ENCODE assay signal across 11 cellular contexts in genomic region chr4:86957214-86957613, GRCh38. TPM values are rescaled to one million over a fixed set of nuclear protein-coding genes. Genes with fewer than 3 reads are reported as not detected.
DNase-seq lines count a peak whose midpoint lies in the region; ATAC-seq and TF ChIP-seq lines count a peak whose summit lies in the region.
"Had no signal": no experiment of that assay in that cellular context is flagged by ENCODE, and none has a peak within 500 bp of the region (broad histone marks: within the 10 kb centered on the region; RNA-seq: fewer than 3 reads in every experiment).

No MANE protein-coding gene starts in this region.

- no peaks in the 10 kb centered on the region for H3K27me3 ChIP-seq in adrenal gland
- no peaks in the 10 kb centered on the region for H3K27me3 ChIP-seq in upper lobe of right lung

- TF ChIP-seq CTCF in adrenal gland (IDR thresholded peaks at IDR 0.05): no peak
- no peak for TF ChIP-seq CTCF in upper lobe of right lung (IDR thresholded peaks at IDR 0.05)

- peaks cover 59% of the 10 kb centered on the region for H3K4me1 Mint-ChIP-seq in activated naive CD8-positive, alpha-beta T cell treated with anti-CD3 and anti-CD28 coated beads, Interleukin-2, amount 50 U/mL, for 24 hours
- peaks cover 37% of the 10 kb centered on the region for H3K4me1 Mint-ChIP-seq in activated naive CD8-positive, alpha-beta T cell treated with anti-CD3 and anti-CD28 coated beads for 36 hours

- WGBS in adrenal gland, 4 donors: 79 to 100% (median 93%) methylated on average over 1 of the region's 1 CpG

- peaks cover 18 to 39% of the 10 kb centered on the region in 2 donors for H3K4me1 ChIP-seq in adrenal gland (replicated peaks in 1 of 2)
- peaks cover 31% of the 10 kb centered on the region for H3K4me1 ChIP-seq in upper lobe of right lung

- no peak for TF ChIP-seq POLR2A in adrenal gland (IDR thresholded peaks at IDR 0.05)

- H3K4me3 ChIP-seq in adrenal gland: no peak overlapping the region
- no peak overlapping the region for H3K4me3 ChIP-seq in upper lobe of right lung

- H3K27ac ChIP-seq in adrenal gland: peak overlapping the region in 3 of 5 donors; percentile 10 to 50 (median 49)
- no peak overlapping the region for H3K27ac ChIP-seq in upper lobe of right lung

- H3K27me3 Mint-ChIP-seq in activated naive CD8-positive, alpha-beta T cell treated with anti-CD3 and anti-CD28 coated beads, Interleukin-2, amount 50 U/mL, for 24 hours: no peaks in the 10 kb centered on the region
- no peaks in the 10 kb centered on the region for H3K27me3 Mint-ChIP-seq in activated naive CD8-positive, alpha-beta T cell treated with anti-CD3 and anti-CD28 coated beads for 36 hours
- H3K27me3 Mint-ChIP-seq: CD4-positive, CD25-positive, alpha-beta regulatory T cell had no signal

- peak; percentile 69 for ATAC-seq in activated naive CD8-positive, alpha-beta T cell treated with anti-CD3 and anti-CD28 coated beads, Interleukin-2, amount 50 U/mL, for 24 hours
- ATAC-seq in HG03175 (IDR thresholded peaks at IDR 0.05; ENCODE audit: unreplicated experiment): peak; percentile 37
- ATAC-seq in upper lobe of right lung: peak; percentile 59

- H3K9me3 ChIP-seq in adrenal gland (replicated peaks in 1 of 3) (no peaks in the 10 kb centered on the region), upper lobe of right lung (no peaks in the 10 kb centered on the region)

- H3K9me3 Mint-ChIP-seq in activated naive CD8-positive, alpha-beta T cell treated with anti-CD3 and anti-CD28 coated beads, Interleukin-2, amount 50 U/mL, for 24 hours: no peaks in the 10 kb centered on the region
- no peaks in the 10 kb centered on the region for H3K9me3 Mint-ChIP-seq in activated naive CD8-positive, alpha-beta T cell treated with anti-CD3 and anti-CD28 coated beads for 36 hours
- H3K9me3 Mint-ChIP-seq: CD4-positive, CD25-positive, alpha-beta regulatory T cell; immature natural killer cell had no signal

- peak overlapping the region; percentile 53 for H3K27ac Mint-ChIP-seq in activated naive CD8-positive, alpha-beta T cell treated with anti-CD3 and anti-CD28 coated beads, Interleukin-2, amount 50 U/mL, for 24 hours
- no peak overlapping the region for H3K27ac Mint-ChIP-seq in activated naive CD8-positive, alpha-beta T cell treated with anti-CD3 and anti-CD28 coated beads for 36 hours

- H3K36me3 Mint-ChIP-seq in activated naive CD8-positive, alpha-beta T cell treated with anti-CD3 and anti-CD28 coated beads, Interleukin-2, amount 50 U/mL, for 24 hours (ENCODE audit: low read depth): peaks cover 13% of the 10 kb centered on the region
- peaks cover 15% of the 10 kb centered on the region for H3K36me3 Mint-ChIP-seq in activated naive CD8-positive, alpha-beta T cell treated with anti-CD3 and anti-CD28 coated beads for 36 hours

- intact Hi-C loops in adrenal gland (cut with DNase I): no loop called here
- intact Hi-C loops in upper lobe of right lung (cut with DNase I): no loop called here

- DNase-seq in activated naive CD8-positive, alpha-beta T cell treated with anti-CD3 and anti-CD28 coated beads, Interleukin-2, amount 50 U/mL, for 24 hours: no peak
- DNase-seq in activated naive CD8-positive, alpha-beta T cell treated with anti-CD3 and anti-CD28 coated beads for 36 hours: no peak
- peak in 1 of 7 donors; percentile 21 for DNase-seq in adrenal gland
- DNase-seq in upper lobe of right lung: no peak
- DNase-seq in SW480 (ENCODE audit: low spot score): no peak
- DNase-seq in COLO829 (ENCODE audit: low spot score): no peak
- no peak for DNase-seq in HT-29 (ENCODE audit: low spot score)
- DNase-seq: CD4-positive, CD25-positive, alpha-beta regulatory T cell; immature natural killer cell; Karpas-422 had no signal

- no peak overlapping the region for H3K4me3 Mint-ChIP-seq in activated naive CD8-positive, alpha-beta T cell treated with anti-CD3 and anti-CD28 coated beads, Interleukin-2, amount 50 U/mL, for 24 hours
- H3K4me3 Mint-ChIP-seq in activated naive CD8-positive, alpha-beta T cell treated with anti-CD3 and anti-CD28 coated beads for 36 hours: no peak overlapping the region
- H3K4me3 Mint-ChIP-seq: CD4-positive, CD25-positive, alpha-beta regulatory T cell; immature natural killer cell had no signal

- H3K36me3 ChIP-seq in adrenal gland (replicated peaks in 1 of 2) (no peaks in the 10 kb centered on the region), upper lobe of right lung (no peaks in the 10 kb centered on the region)

RNA-seq across cellular contexts. Expression of gene AFF1, which starts 22.4 kb away (rescaled TPM):
- 10 to 100 TPM; 28.7 to 31.5 TPM for total RNA-seq in activated naive CD8-positive, alpha-beta T cell treated with anti-CD3 and anti-CD28 coated beads for 36 hours
- total RNA-seq in adrenal gland: 100 to 1,000 TPM in 1 of 8 donors, 10 to 100 TPM in 7; 42.1 to 109 (median 63.3) TPM
- polyA plus RNA-seq in adrenal gland: 10 to 100 TPM in 2 of 3 donors, 1 to 10 TPM in 1; 9.9 to 44.1 (median 26.2) TPM
- 103 TPM for total RNA-seq in upper lobe of right lung
- total RNA-seq in HT-29 (2014; rRNA removed; shearing (Covaris generic)): 22.6 and 25.6 TPM in 2 replicates
